1 cellular context compared by ENCODE assay signal in the genomic region with DNA sequence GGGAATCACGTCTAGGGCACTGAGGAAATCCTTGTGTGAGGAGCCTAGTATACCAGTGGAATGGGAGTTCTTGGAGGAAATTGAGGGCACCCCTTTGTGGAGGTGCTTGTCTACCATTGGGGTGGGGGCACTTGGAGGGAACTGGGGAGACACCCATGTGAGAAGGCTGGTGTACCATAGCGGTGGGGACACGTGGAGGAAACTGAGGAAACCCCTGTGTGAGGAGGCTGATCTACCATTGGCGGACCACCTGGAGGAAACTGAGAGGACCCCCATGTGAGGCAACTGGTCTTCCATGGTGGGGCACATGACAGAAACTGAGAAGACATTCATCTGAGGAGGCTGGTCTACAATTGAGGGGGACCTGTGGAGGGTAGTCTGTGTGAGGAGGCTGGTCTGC.
TF ChIP-seq lines count a peak whose summit lies in the region.

No MANE protein-coding gene starts in this region.

TF ChIP-seq in WTC11, 78 proteins besides CTCF, POLR2A, EP300 and RAD21 (continued from another document):
- TF ChIP-seq, protein P1, sequence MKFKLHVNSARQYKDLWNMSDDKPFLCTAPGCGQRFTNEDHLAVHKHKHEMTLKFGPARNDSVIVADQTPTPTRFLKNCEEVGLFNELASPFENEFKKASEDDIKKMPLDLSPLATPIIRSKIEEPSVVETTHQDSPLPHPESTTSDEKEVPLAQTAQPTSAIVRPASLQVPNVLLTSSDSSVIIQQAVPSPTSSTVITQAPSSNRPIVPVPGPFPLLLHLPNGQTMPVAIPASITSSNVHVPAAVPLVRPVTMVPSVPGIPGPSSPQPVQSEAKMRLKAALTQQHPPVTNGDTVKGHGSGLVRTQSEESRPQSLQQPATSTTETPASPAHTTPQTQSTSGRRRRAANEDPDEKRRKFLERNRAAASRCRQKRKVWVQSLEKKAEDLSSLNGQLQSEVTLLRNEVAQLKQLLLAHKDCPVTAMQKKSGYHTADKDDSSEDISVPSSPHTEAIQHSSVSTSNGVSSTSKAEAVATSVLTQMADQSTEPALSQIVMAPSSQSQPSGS (CRISPR knock-in tag; IDR thresholded peaks at IDR 0.05; ENCODE audit: borderline replicate concordance, low read depth) = no peak
- no peak for TF ChIP-seq NR1H2 (CRISPR knock-in tag; IDR thresholded peaks at IDR 0.05)
- TF ChIP-seq TEAD1 (CRISPR knock-in tag; IDR thresholded peaks at IDR 0.05) = no peak
- no peak for TF ChIP-seq ZNF263 (CRISPR knock-in tag; IDR thresholded peaks at IDR 0.05; ENCODE audit: low read depth)
- TF ChIP-seq ZBTB21 (CRISPR knock-in tag; IDR thresholded peaks at IDR 0.05; ENCODE audit: borderline replicate concordance) = no peak
- TF ChIP-seq, protein P2, sequence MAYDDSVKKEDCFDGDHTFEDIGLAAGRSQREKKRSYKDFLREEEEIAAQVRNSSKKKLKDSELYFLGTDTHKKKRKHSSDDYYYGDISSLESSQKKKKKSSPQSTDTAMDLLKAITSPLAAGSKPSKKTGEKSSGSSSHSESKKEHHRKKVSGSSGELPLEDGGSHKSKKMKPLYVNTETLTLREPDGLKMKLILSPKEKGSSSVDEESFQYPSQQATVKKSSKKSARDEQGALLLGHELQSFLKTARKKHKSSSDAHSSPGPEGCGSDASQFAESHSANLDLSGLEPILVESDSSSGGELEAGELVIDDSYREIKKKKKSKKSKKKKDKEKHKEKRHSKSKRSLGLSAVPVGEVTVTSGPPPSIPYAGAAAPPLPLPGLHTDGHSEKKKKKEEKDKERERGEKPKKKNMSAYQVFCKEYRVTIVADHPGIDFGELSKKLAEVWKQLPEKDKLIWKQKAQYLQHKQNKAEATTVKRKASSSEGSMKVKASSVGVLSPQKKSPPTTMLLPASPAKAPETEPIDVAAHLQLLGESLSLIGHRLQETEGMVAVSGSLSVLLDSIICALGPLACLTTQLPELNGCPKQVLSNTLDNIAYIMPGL (CRISPR knock-in tag; IDR thresholded peaks at IDR 0.05) = no peak
- TF ChIP-seq, protein P3, sequence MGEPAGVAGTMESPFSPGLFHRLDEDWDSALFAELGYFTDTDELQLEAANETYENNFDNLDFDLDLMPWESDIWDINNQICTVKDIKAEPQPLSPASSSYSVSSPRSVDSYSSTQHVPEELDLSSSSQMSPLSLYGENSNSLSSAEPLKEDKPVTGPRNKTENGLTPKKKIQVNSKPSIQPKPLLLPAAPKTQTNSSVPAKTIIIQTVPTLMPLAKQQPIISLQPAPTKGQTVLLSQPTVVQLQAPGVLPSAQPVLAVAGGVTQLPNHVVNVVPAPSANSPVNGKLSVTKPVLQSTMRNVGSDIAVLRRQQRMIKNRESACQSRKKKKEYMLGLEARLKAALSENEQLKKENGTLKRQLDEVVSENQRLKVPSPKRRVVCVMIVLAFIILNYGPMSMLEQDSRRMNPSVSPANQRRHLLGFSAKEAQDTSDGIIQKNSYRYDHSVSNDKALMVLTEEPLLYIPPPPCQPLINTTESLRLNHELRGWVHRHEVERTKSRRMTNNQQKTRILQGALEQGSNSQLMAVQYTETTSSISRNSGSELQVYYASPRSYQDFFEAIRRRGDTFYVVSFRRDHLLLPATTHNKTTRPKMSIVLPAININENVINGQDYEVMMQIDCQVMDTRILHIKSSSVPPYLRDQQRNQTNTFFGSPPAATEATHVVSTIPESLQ (CRISPR knock-in tag; IDR thresholded peaks at IDR 0.05) = no peak
- TF ChIP-seq, protein P4, sequence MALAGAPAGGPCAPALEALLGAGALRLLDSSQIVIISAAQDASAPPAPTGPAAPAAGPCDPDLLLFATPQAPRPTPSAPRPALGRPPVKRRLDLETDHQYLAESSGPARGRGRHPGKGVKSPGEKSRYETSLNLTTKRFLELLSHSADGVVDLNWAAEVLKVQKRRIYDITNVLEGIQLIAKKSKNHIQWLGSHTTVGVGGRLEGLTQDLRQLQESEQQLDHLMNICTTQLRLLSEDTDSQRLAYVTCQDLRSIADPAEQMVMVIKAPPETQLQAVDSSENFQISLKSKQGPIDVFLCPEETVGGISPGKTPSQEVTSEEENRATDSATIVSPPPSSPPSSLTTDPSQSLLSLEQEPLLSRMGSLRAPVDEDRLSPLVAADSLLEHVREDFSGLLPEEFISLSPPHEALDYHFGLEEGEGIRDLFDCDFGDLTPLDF (CRISPR knock-in tag; IDR thresholded peaks at IDR 0.05) = no peak
TF ChIP-seq in WTC11: peak in this region for 0.
